Comparison of ENCODE assay signal across 8 cellular contexts in genomic region chr22:28829358-28830181, GRCh38. TPM values are rescaled to one million over a fixed set of nuclear protein-coding genes. Genes with fewer than 3 reads are reported as not detected.
DNase-seq lines count a peak whose midpoint lies in the region; ATAC-seq and TF ChIP-seq lines count a peak whose summit lies in the region.

No MANE protein-coding gene starts in this region.

- ATAC-seq in HG02763 (IDR thresholded peaks at IDR 0.05; ENCODE audit: unreplicated experiment) (peak; percentile 50), natural killer cell (peak; percentile 84 to 92 (median 90)), GM19452 (IDR thresholded peaks at IDR 0.05; ENCODE audit: unreplicated experiment) (no peak)

- no peaks in the 10 kb centered on the region for H3K27me3 ChIP-seq in CD8-positive, alpha-beta memory T cell (ENCODE audit: insufficient read depth, low read length, poor library complexity, severe bottlenecking)

- POLR2A ChIA-PET in CD8-positive, alpha-beta memory T cell (lab: Charles Lee), result interaction anchor here (1.3 to 2.1 kb wide), 2 partner anchors 29 to 229 kb away, joined by 3 to 8 read pairs; partner anchors contain the start of gene XBP1

- intact Hi-C loops in natural killer cell (cut with micrococcal nuclease), result loop anchor here (1.0 to 2.0 kb wide), 5 partner anchors 19 to 229 kb away; partner anchors contain the start of gene HSCB

- peak; percentile 99 for TF ChIP-seq CTCF in natural killer cell (IDR thresholded peaks at IDR 0.05)

- H3K4me3 Mint-ChIP-seq in CD8-positive, alpha-beta memory T cell, result peak overlapping the region in 3 of 7 donors; percentile 37 to 70 (median 49)
- no peak overlapping the region for H3K4me3 Mint-ChIP-seq in activated T-cell treated with anti-CD3 and anti-CD28 coated beads, Interleukin-2, amount 50 U/mL, for 24 hours
- peak overlapping the region; percentile 70 for H3K4me3 Mint-ChIP-seq in natural killer cell

- no peaks in the 10 kb centered on the region for H3K9me3 ChIP-seq in CD8-positive, alpha-beta memory T cell (ENCODE audit: low read length)

- peaks cover 0 to 9% (median 6%) of the 10 kb centered on the region in 3 donors for H3K36me3 Mint-ChIP-seq in CD8-positive, alpha-beta memory T cell
- peaks cover 19% of the 10 kb centered on the region for H3K36me3 Mint-ChIP-seq in activated T-cell treated with anti-CD3 and anti-CD28 coated beads, Interleukin-2, amount 50 U/mL, for 24 hours (ENCODE audit: low read depth)
- no peaks in the 10 kb centered on the region for H3K36me3 Mint-ChIP-seq in natural killer cell

- no peaks in the 10 kb centered on the region for H3K36me3 ChIP-seq in CD8-positive, alpha-beta memory T cell (ENCODE audit: insufficient read depth, low read length)

- H3K4me3 ChIP-seq in CD8-positive, alpha-beta memory T cell (ENCODE audit: low read length), result no peak overlapping the region

- no peak overlapping the region for H3K27ac ChIP-seq in CD8-positive, alpha-beta memory T cell (ENCODE audit: low read depth, low read length)

- peaks cover 18 to 45% (median 23%) of the 10 kb centered on the region in 3 donors for H3K4me1 Mint-ChIP-seq in CD8-positive, alpha-beta memory T cell
- peaks cover 23% of the 10 kb centered on the region for H3K4me1 Mint-ChIP-seq in activated T-cell treated with anti-CD3 and anti-CD28 coated beads, Interleukin-2, amount 50 U/mL, for 24 hours (ENCODE audit: low read depth)
- H3K4me1 Mint-ChIP-seq in natural killer cell, result peaks cover 41 to 53% of the 10 kb centered on the region in 2 donors

- CTCF ChIA-PET in CD8-positive, alpha-beta memory T cell (lab: Charles Lee), result interaction anchor here (0.9 to 4.2 kb wide), 23 partner anchors 9 to 810 kb away, joined by 3 to 50 read pairs (median 6); partner anchors contain the start of gene XBP1

- peak; percentile 59 to 81 (median 67) for DNase-seq in CD8-positive, alpha-beta memory T cell
- DNase-seq in OCI-M1 (lab: John Stamatoyannopoulos, UW) (peak; percentile 89), fibroblast of gingiva (ENCODE audit: low read depth) (peak; percentile 68), natural killer cell (peak; percentile 70)
- DNase-seq in activated T-cell treated with anti-CD3 and anti-CD28 coated beads, Interleukin-2, amount 50 U/mL, for 24 hours, result peak; percentile 79
- peak; percentile 55 to 60 for DNase-seq in stimulated activated CD8-positive, alpha-beta memory T cell treated with anti-CD3 and anti-CD28 coated beads, Interleukin-7, amount 100 ng/mL, for 4 hours (ENCODE audit: low read depth in 2 of 2)

- no peaks in the 10 kb centered on the region for H3K9me3 Mint-ChIP-seq in CD8-positive, alpha-beta memory T cell
- no peaks in the 10 kb centered on the region for H3K9me3 Mint-ChIP-seq in activated T-cell treated with anti-CD3 and anti-CD28 coated beads, Interleukin-2, amount 50 U/mL, for 24 hours
- no peaks in the 10 kb centered on the region for H3K9me3 Mint-ChIP-seq in natural killer cell

- peaks cover 0 to 1% of the 10 kb centered on the region in 2 donors for H3K27me3 Mint-ChIP-seq in CD8-positive, alpha-beta memory T cell
- H3K27me3 Mint-ChIP-seq in activated T-cell treated with anti-CD3 and anti-CD28 coated beads, Interleukin-2, amount 50 U/mL, for 24 hours, result no peaks in the 10 kb centered on the region
- H3K27me3 Mint-ChIP-seq in natural killer cell (ENCODE audit: low read depth in 2 of 2), result peaks cover 0 to 3% of the 10 kb centered on the region in 2 donors

- H3K27ac Mint-ChIP-seq in CD8-positive, alpha-beta memory T cell, result peak overlapping the region in 3 of 8 donors; percentile 3 to 52 (median 40)
- H3K27ac Mint-ChIP-seq in activated T-cell treated with anti-CD3 and anti-CD28 coated beads, Interleukin-2, amount 50 U/mL, for 24 hours, result no peak overlapping the region
- H3K27ac Mint-ChIP-seq in natural killer cell, result peak overlapping the region; percentile 21 to 56

- peaks cover 13% of the 10 kb centered on the region for H3K4me1 ChIP-seq in CD8-positive, alpha-beta memory T cell (ENCODE audit: insufficient read depth, low read length)

RNA-seq across cellular contexts. Expression of gene XBP1, which starts 29.2 kb away (rescaled TPM):
- 10 to 100 TPM; 67.3 to 71.4 TPM for total RNA-seq in CD8-positive, alpha-beta memory T cell
- polyA plus RNA-seq in CD8-positive, alpha-beta memory T cell, result 395 TPM
- total RNA-seq in natural killer cell, result 100 to 1,000 TPM; 221 to 240 (median 224) TPM

RNA-seq across cellular contexts. Expression of gene ZNRF3, which starts 53.8 kb away (rescaled TPM):
- total RNA-seq in CD8-positive, alpha-beta memory T cell, result 1 to 10 TPM; 1.0 to 1.2 TPM
- 0.35 TPM for polyA plus RNA-seq in CD8-positive, alpha-beta memory T cell
- under 1 TPM; 0.23 to 0.34 (median 0.33) TPM for total RNA-seq in natural killer cell

RNA-seq across cellular contexts. Expression of gene CCDC117, which starts 57.1 kb away (rescaled TPM):
- total RNA-seq in CD8-positive, alpha-beta memory T cell, result 10 to 100 TPM; 20.9 to 24.6 TPM
- 11.2 TPM for polyA plus RNA-seq in CD8-positive, alpha-beta memory T cell
- 10 to 100 TPM; 26.3 to 26.9 (median 26.6) TPM for total RNA-seq in natural killer cell
